ENCODE assay signal across 31 cellular contexts in genomic region chr4:179692251-179692650, GRCh38.
"Had no signal": no experiment of that assay in that cellular context is flagged by ENCODE, and none has a peak within 500 bp of the region (broad histone marks: within the 10 kb centered on the region; RNA-seq: fewer than 3 reads in every experiment).

No MANE protein-coding gene starts in this region.

- H3K9me3 ChIP-seq: breast epithelium, colonic mucosa, esophagus squamous epithelium, gastroesophageal sphincter had no signal

- H3K4me1 ChIP-seq: breast epithelium, colonic mucosa, esophagus squamous epithelium, gastroesophageal sphincter, heart right ventricle had no signal

- ATAC-seq: activated CD4-positive, alpha-beta T cell treated with anti-CD3 and anti-CD28 coated beads for 36 hours; activated CD8-positive, alpha-beta memory T cell treated with anti-CD3 and anti-CD28 coated beads, Interleukin-2, amount 10 ng/mL, durations not matched to agents 7 days and 5 days; activated CD8-positive, alpha-beta T cell treated with anti-CD3 and anti-CD28 coated beads, Interleukin-2, amount 10 ng/mL, durations not matched to agents 7 days and 5 days; activated naive CD4-positive, alpha-beta T cell treated with anti-CD3 and anti-CD28 coated beads, Interleukin-2, amount 50 U/mL, for 72 hours; activated T-cell treated with anti-CD3 and anti-CD28 coated beads, Interleukin-2, amount 50 U/mL, for 72 hours; gastroesophageal sphincter; heart right ventricle; T-helper 17 cell had no signal

- H3K27me3 ChIP-seq: breast epithelium, cardiac muscle cell, colonic mucosa, esophagus squamous epithelium, gastroesophageal sphincter, heart right ventricle had no signal

- H3K27ac ChIP-seq: breast epithelium, cardiac muscle cell, colonic mucosa, epithelial cell of prostate, esophagus squamous epithelium, gastroesophageal sphincter, heart right ventricle had no signal

- DNase-seq: activated CD4-positive, alpha-beta memory T cell treated with anti-CD3 and anti-CD28 coated beads for 36 hours; activated CD4-positive, alpha-beta T cell treated with anti-CD3 and anti-CD28 coated beads for 36 hours; activated CD4-positive, alpha-beta T cell treated with anti-CD3 and anti-CD28 coated beads, Interleukin-2, amount 10 ng/mL, durations not matched to agents 24 days and 14 days; activated CD4-positive, CD25-positive, alpha-beta regulatory T cell; activated CD4-positive, CD25-positive, alpha-beta regulatory T cell treated with anti-CD3 and anti-CD28 coated beads, Interleukin-2, amount 50 U/mL, for 72 hours; activated CD8-positive, alpha-beta memory T cell treated with anti-CD3 and anti-CD28 coated beads, Interleukin-2, amount 10 ng/mL, durations not matched to agents 7 days and 5 days; activated CD8-positive, alpha-beta memory T cell treated with anti-CD3 and anti-CD28 coated beads, Interleukin-2, amount 50 U/mL, for 4 hours; activated CD8-positive, alpha-beta T cell treated with anti-CD3 and anti-CD28 coated beads, Interleukin-2, amount 10 ng/mL, durations not matched to agents 7 days and 5 days; activated gamma-delta T cell; activated naive CD4-positive, alpha-beta T cell; activated naive CD4-positive, alpha-beta T cell treated with anti-CD3 and anti-CD28 coated beads, Interleukin-2, amount 10 ng/mL, durations not matched to agents 7 days and 5 days; activated naive CD8-positive, alpha-beta T cell treated with anti-CD3 and anti-CD28 coated beads, Interleukin-2, amount 10 ng/mL, durations not matched to agents 7 days and 5 days; activated T-cell treated with anti-CD3 and anti-CD28 coated beads, Interleukin-2, amount 50 U/mL, for 1 hour; activated T-cell treated with anti-CD3 and anti-CD28 coated beads, Interleukin-2, amount 50 U/mL, for 72 hours; amniotic stem cell; anterior cingulate cortex; central memory CD4-positive, alpha-beta T cell; cerebellar nuclear complex; colonic mucosa; effector CD8-positive, alpha-beta T cell; esophagus squamous epithelium; foreskin melanocyte; heart right ventricle; T-helper 1 cell; T-helper 17 cell; T1000 had no signal

- H3K36me3 ChIP-seq: breast epithelium, cardiac muscle cell, colonic mucosa, esophagus squamous epithelium, gastroesophageal sphincter, heart right ventricle had no signal

- H3K4me3 ChIP-seq: breast epithelium, cardiac muscle cell, colonic mucosa, esophagus squamous epithelium, gastroesophageal sphincter, heart right ventricle had no signal
